9 cellular contexts compared by ENCODE assay signal in the genomic region with DNA sequence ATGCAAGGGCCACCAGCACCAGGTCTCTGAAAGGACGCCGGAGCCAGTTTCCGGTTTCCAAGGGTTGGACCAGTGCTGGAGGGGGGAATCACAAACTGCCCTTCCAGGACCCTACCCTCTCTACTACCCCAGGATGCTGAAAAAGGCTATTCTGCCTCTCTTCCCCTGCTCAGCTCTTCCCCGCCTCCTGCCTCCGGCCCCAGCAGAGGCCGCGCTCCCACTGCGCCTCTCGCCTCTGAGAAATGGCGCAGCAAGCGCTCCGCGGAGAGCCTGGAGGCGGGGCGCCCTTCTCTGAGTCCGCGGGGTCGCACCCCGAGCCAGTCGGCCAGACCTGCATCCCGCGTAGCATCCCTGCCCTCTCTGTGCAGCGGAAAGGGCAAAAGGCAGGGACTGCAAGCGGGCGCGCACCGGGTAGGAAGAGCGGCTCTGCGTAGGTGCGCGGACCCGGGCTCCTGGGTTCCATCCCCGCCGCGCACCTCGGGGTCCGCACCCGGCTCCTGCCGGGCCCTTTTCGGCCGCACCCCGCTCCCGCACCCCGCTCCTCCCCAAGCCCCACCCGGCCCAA. TPM values are rescaled to one million over a fixed set of nuclear protein-coding genes. Genes with fewer than 3 reads are reported as not detected.
DNase-seq lines count a peak whose midpoint lies in the region; ATAC-seq, FAIRE-seq and TF ChIP-seq lines count a peak whose summit lies in the region.
"Had no signal": no experiment of that assay in that cellular context is flagged by ENCODE, and none has a peak within 500 bp of the region (broad histone marks: within the 10 kb centered on the region; RNA-seq: fewer than 3 reads in every experiment).

No MANE protein-coding gene starts in this region.

- 0 out of 3 replicates have a peak, but pooled peaks cover 3% of the 10 kb centered on the region for H3K4me1 ChIP-seq in A549
- peaks cover 5% of the 10 kb centered on the region for H3K4me1 ChIP-seq in HAP-1
- H3K4me1 ChIP-seq in gastroesophageal sphincter, result peaks cover 0 to 25% (median 4%) of the 10 kb centered on the region in 3 donors

- H3K9me3 Mint-ChIP-seq in chondrocyte (ENCODE audit: low read depth) (no peaks in the 10 kb centered on the region), mesothelial cell of epicardium (no peaks in the 10 kb centered on the region)

- TF ChIP-seq EP300 in A549 (IDR thresholded peaks at IDR 0.05), result no peak
- no peak for TF ChIP-seq EP300 in gastroesophageal sphincter (IDR thresholded peaks at IDR 0.05)

- peak overlapping the region in 1 of 2 experiments; percentile 52; a peak in 2 of 6 replicates for H3K27ac ChIP-seq in A549
- H3K27ac ChIP-seq in gastroesophageal sphincter, result no peak overlapping the region
- H3K27ac ChIP-seq: WERI-Rb-1 had no signal

- TF ChIP-seq CTCF in A549 (IDR thresholded peaks at IDR 0.05) (no peak), chondrocyte (IDR thresholded peaks at IDR 0.05) (no peak), mesothelial cell of epicardium (IDR thresholded peaks at IDR 0.05; ENCODE audit: unreplicated experiment) (no peak), gastroesophageal sphincter (IDR thresholded peaks at IDR 0.05) (no peak)

- peak overlapping the region; percentile 99 for H3K4me2 ChIP-seq in A549

- TF ChIP-seq POLR2A in A549 (IDR thresholded peaks at IDR 0.05; ENCODE audit: low read length) (no peak), gastroesophageal sphincter (IDR thresholded peaks at IDR 0.05) (no peak)

- peak in 1 of 2 experiments; percentile 42 for DNase-seq in A549 (ENCODE audit: low read depth in 1 of 2, low spot score in 1 of 2)
- peak; percentile 13 to 56 for DNase-seq in HAP-1 (ENCODE audit: low spot score in 2 of 2)
- DNase-seq in chondrocyte (ENCODE audit: low spot score), result no peak
- DNase-seq in mesothelial cell of epicardium (ENCODE audit: low spot score in 2 of 2, unreplicated experiment in 2 of 2), result no peak
- DNase-seq in putamen (ENCODE audit: low spot score), result no peak

- no peaks in the 10 kb centered on the region for H3K9me3 ChIP-seq in A549
- no peaks in the 10 kb centered on the region for H3K9me3 ChIP-seq in HAP-1
- H3K9me3 ChIP-seq in gastroesophageal sphincter, result no peaks in the 10 kb centered on the region

- H3K27me3 ChIP-seq in HAP-1 (ENCODE audit: low read depth), result peaks cover 6% of the 10 kb centered on the region
- peaks cover 93% of the 10 kb centered on the region for H3K27me3 ChIP-seq in gastroesophageal sphincter

- peak overlapping the region; percentile 50 for H3K4me3 Mint-ChIP-seq in chondrocyte (ENCODE audit: unreplicated experiment)
- H3K4me3 Mint-ChIP-seq in mesothelial cell of epicardium, result peak overlapping the region; percentile 46

- FAIRE-seq in A549 (lab: Jason Lieb, UNC), result no peak

- ATAC-seq in A549, result peak; percentile 41 to 71; a peak in 5 of 6 replicates
- ATAC-seq in GM19023 (IDR thresholded peaks at IDR 0.05; ENCODE audit: unreplicated experiment), result no peak
- no peak for ATAC-seq in GM18861 (IDR thresholded peaks at IDR 0.05; ENCODE audit: unreplicated experiment)
- ATAC-seq in gastroesophageal sphincter, result no peak

- H3K4me3 ChIP-seq in A549 (peak overlapping the region; percentile 48), HAP-1 (peak overlapping the region; percentile 43), gastroesophageal sphincter (peak overlapping the region in 1 of 2 donors; percentile 54)

- CTCF ChIA-PET in A549 (lab: Yijun Ruan, JAX), result no interaction called here

- POLR2A ChIA-PET in A549 (lab: Yijun Ruan, JAX), result no interaction called here

- H3K27ac Mint-ChIP-seq in chondrocyte (ENCODE audit: unreplicated experiment) (no peak overlapping the region), mesothelial cell of epicardium (no peak overlapping the region)

- WGBS in A549 (ENCODE audit: missing lambda C conversion rate), result 18% methylated on average over 9 of the region's 45 CpGs
- WGBS in gastroesophageal sphincter (ENCODE audit: low coverage in 1 of 2), 2 donors, result 0 to 23% methylated on average over 3 of the region's 45 CpGs

- H3K36me3 Mint-ChIP-seq in chondrocyte (ENCODE audit: low read depth), result no peaks in the 10 kb centered on the region
- H3K36me3 Mint-ChIP-seq in mesothelial cell of epicardium, result no peaks in the 10 kb centered on the region

- in situ Hi-C loops in HAP-1 (cut with MboI; ENCODE audit: low sequenced_read_pairs), result no loop called here

- H3K36me3 ChIP-seq in HAP-1 (replicated peaks), result no peaks in the 10 kb centered on the region
- H3K36me3 ChIP-seq in gastroesophageal sphincter, result no peaks in the 10 kb centered on the region
- H3K36me3 ChIP-seq: WERI-Rb-1 had no signal

- peaks cover 8% of the 10 kb centered on the region for H3K4me1 Mint-ChIP-seq in chondrocyte (ENCODE audit: low read depth)
- peaks cover 4% of the 10 kb centered on the region for H3K4me1 Mint-ChIP-seq in mesothelial cell of epicardium

- no peak for TF ChIP-seq RAD21 in A549 (conservative IDR thresholded peaks at IDR 0.05 in 1 of 2, IDR thresholded peaks at IDR 0.05 in 1 of 2)

- H3K27me3 Mint-ChIP-seq in chondrocyte (ENCODE audit: low read depth) (peaks cover 57% of the 10 kb centered on the region), mesothelial cell of epicardium (ENCODE audit: low read depth) (peaks cover 91% of the 10 kb centered on the region)

TF ChIP-seq in A549, 52 proteins besides CTCF, POLR2A, EP300 and RAD21:
- TF ChIP-seq HDAC2 (IDR thresholded peaks at IDR 0.05), result peak; percentile 78
- no peak for TF ChIP-seq CHD2 (IDR thresholded peaks at IDR 0.05; ENCODE audit: low read length, partially characterized antibody)

RNA-seq across cellular contexts. Expression of a gene that starts 0.5 kb away (rescaled TPM):
- polyA plus RNA-seq in A549 (2011; rRNA removed), result 0.08 and 0.20 TPM in 2 replicates
- 0.14 and 0.16 TPM in 2 replicates for polyA plus RNA-seq in A549 (2012; cell fraction: cytosol; rRNA removed)
- polyA plus RNA-seq in A549 (2012; cell fraction: nucleus; rRNA removed), result 0.49 and 0.56 TPM in 2 replicates
- 0.22 to 0.44 TPM (median 0.41 TPM) in 3 replicates for polyA plus RNA-seq in A549 (2017; fragmentation: RNase III; extraction: RNeasy Plus Mini Kit Qiagen cat#74134 plus additional on column Dnase treatment)
- polyA minus RNA-seq in A549 (2011; rRNA and poly(A)+ RNA removed), result 0.04 and 0.19 TPM in 2 replicates
- 0.12 to 0.18 TPM in 2 of 3 replicates, not detected in the other for total RNA-seq in chondrocyte
- total RNA-seq in mesothelial cell of epicardium, result 0.88 to 2.2 TPM (median 2.1 TPM) in 3 replicates
- total RNA-seq in gastroesophageal sphincter, result 1 to 10 TPM; 1.4 to 3.9 (median 1.8) TPM

Comparison
In these comparisons a context has a peak if more than half of its experiments do, and no peak if none do; other contexts are left out.
1. ATAC-seq: peak in A549 (2 of 2); none in GM19023 (single experiment), GM18861 (single experiment) and gastroesophageal sphincter (single experiment).
2. DNase-seq: peak in HAP-1 (2 of 2); none in chondrocyte (single experiment), mesothelial cell of epicardium (0 of 2) and putamen (single experiment).